15 cellular contexts compared by ENCODE assay signal in the genomic region with DNA sequence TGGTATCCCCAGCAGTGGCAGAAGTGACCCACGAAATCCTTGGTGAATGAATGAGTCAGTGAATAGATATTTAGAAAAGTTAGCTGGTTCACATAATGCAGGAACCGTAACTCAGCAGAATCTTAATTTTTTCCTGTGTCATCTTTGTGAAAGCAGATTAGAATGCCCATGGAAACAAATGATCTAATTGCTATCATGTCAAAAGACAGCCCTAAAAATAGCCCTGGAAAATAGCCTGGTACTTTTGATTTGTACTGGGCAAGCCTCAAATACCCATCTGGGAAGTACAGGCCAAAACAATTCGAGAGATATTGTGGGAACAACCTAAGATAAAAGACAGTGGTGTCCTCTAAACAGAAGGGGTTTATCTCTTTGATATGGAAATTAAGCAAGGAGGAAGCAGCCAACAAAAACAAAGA. TPM values are rescaled to one million over a fixed set of nuclear protein-coding genes. Genes with fewer than 3 reads are reported as not detected.
DNase-seq lines count a peak whose midpoint lies in the region; ATAC-seq and TF ChIP-seq lines count a peak whose summit lies in the region.
"Had no signal": no experiment of that assay in that cellular context is flagged by ENCODE, and none has a peak within 500 bp of the region (broad histone marks: within the 10 kb centered on the region; RNA-seq: fewer than 3 reads in every experiment).

No MANE protein-coding gene starts in this region.

- H3K4me3 Mint-ChIP-seq in endothelial cell (ENCODE audit: unreplicated experiment) = no peak overlapping the region
- no peak overlapping the region for H3K4me3 Mint-ChIP-seq in nephron progenitor cell
- H3K4me3 Mint-ChIP-seq: CD4-positive, alpha-beta T cell had no signal

- H3K79me2 ChIP-seq in parathyroid adenoma = no peaks in the 10 kb centered on the region

- no peak overlapping the region for H3K9ac ChIP-seq in adipocyte (ENCODE audit: low read length)
- no peak overlapping the region for H3K9ac ChIP-seq in parathyroid adenoma

- H3K27ac ChIP-seq in heart right ventricle (peak overlapping the region; percentile 46 to 88 (median 83)), parathyroid adenoma (no peak overlapping the region)
- H3K27ac ChIP-seq: esophagus muscularis mucosa, VCaP had no signal

- H3K4me3 ChIP-seq in adipocyte (ENCODE audit: low read length) (no peak overlapping the region), heart right ventricle (no peak overlapping the region), parathyroid adenoma (ENCODE audit: low read depth, low read length) (no peak overlapping the region)
- H3K4me3 ChIP-seq: esophagus muscularis mucosa had no signal

- TF ChIP-seq CTCF in heart right ventricle (IDR thresholded peaks at IDR 0.05) (no peak), parathyroid adenoma (IDR thresholded peaks at IDR 0.05) (no peak), endothelial cell (IDR thresholded peaks at IDR 0.05; ENCODE audit: unreplicated experiment) (no peak), nephron progenitor cell (IDR thresholded peaks at IDR 0.05) (no peak)

- H3K36me3 Mint-ChIP-seq in endothelial cell (ENCODE audit: low read depth, unreplicated experiment) (no peaks in the 10 kb centered on the region), nephron progenitor cell (ENCODE audit: low read depth) (no peaks in the 10 kb centered on the region)

- H3K9me3 ChIP-seq in adipocyte (ENCODE audit: control insufficient read depth, low read length) = no peaks in the 10 kb centered on the region
- no peaks in the 10 kb centered on the region for H3K9me3 ChIP-seq in heart right ventricle
- no peaks in the 10 kb centered on the region for H3K9me3 ChIP-seq in parathyroid adenoma (ENCODE audit: control insufficient read depth, low read length)
- H3K9me3 ChIP-seq: esophagus muscularis mucosa had no signal

- peaks cover 19% of the 10 kb centered on the region for H3K4me1 ChIP-seq in adipocyte (ENCODE audit: control insufficient read depth, insufficient read depth, low read length)
- H3K4me1 ChIP-seq in heart right ventricle = peaks cover 0 to 47% (median 7%) of the 10 kb centered on the region in 9 donors
- no peaks in the 10 kb centered on the region for H3K4me1 ChIP-seq in parathyroid adenoma

- peak overlapping the region; percentile 48 for H3K4me2 ChIP-seq in parathyroid adenoma (ENCODE audit: low read length)

- H3K4me1 Mint-ChIP-seq in endothelial cell (ENCODE audit: unreplicated experiment) (no peaks in the 10 kb centered on the region), nephron progenitor cell (no peaks in the 10 kb centered on the region)

- DNase-seq in GM04503 (ENCODE audit: low read depth) (peak; percentile 42), adipocyte (ENCODE audit: low read depth) (peak; percentile 61), heart right ventricle (peak in 1 of 2 donors; percentile 15), endothelial cell (ENCODE audit: low spot score) (no peak), nephron progenitor cell (no peak), OCI-M2 (lab: John Stamatoyannopoulos, UW; ENCODE audit: unreplicated experiment) (no peak)
- DNase-seq: activated T-cell treated with anti-CD3 and anti-CD28 coated beads, Interleukin-2, amount 50 U/mL, for 1 hour; CD4-positive, alpha-beta T cell; SIG-M5 had no signal

- H3K27ac Mint-ChIP-seq in endothelial cell (ENCODE audit: unreplicated experiment) (no peak overlapping the region), nephron progenitor cell (no peak overlapping the region)
- H3K27ac Mint-ChIP-seq: CD4-positive, alpha-beta T cell had no signal

- H3K27me3 ChIP-seq in adipocyte (replicated peaks; ENCODE audit: control insufficient read depth, insufficient read depth, low read length) (no peaks in the 10 kb centered on the region), heart right ventricle (no peaks in the 10 kb centered on the region), parathyroid adenoma (ENCODE audit: control insufficient read depth, insufficient read depth, low read length) (no peaks in the 10 kb centered on the region)
- H3K27me3 ChIP-seq: esophagus muscularis mucosa had no signal

- H3K27me3 Mint-ChIP-seq in endothelial cell (ENCODE audit: unreplicated experiment) = no peaks in the 10 kb centered on the region
- H3K27me3 Mint-ChIP-seq in nephron progenitor cell (ENCODE audit: low read depth, poor library complexity) = no peaks in the 10 kb centered on the region
- H3K27me3 Mint-ChIP-seq: CD4-positive, alpha-beta T cell had no signal

- ATAC-seq in heart right ventricle (peak; percentile 43 to 90 (median 80)), GM18868 (IDR thresholded peaks at IDR 0.05; ENCODE audit: unreplicated experiment) (no peak)

- intact Hi-C loops in heart right ventricle (cut with DNase I) = loop anchor here in 1 of 10 donors (2.0 kb wide), 1 partner anchor 21 kb away; the partner anchor contains the start of gene FYB2

- WGBS in heart right ventricle, 2 donors = 15 to 17% methylated on average over 3 of the region's 3 CpGs

- H2AFZ ChIP-seq in parathyroid adenoma = no peak overlapping the region

- H3K36me3 ChIP-seq in adipocyte (ENCODE audit: control insufficient read depth, insufficient read depth, low read length, severe bottlenecking) (no peaks in the 10 kb centered on the region), heart right ventricle (no peaks in the 10 kb centered on the region), parathyroid adenoma (ENCODE audit: control insufficient read depth, insufficient read depth, low read length) (no peaks in the 10 kb centered on the region)
- H3K36me3 ChIP-seq: esophagus muscularis mucosa had no signal

- H3K9me3 Mint-ChIP-seq in endothelial cell (ENCODE audit: unreplicated experiment) = no peaks in the 10 kb centered on the region
- no peaks in the 10 kb centered on the region for H3K9me3 Mint-ChIP-seq in nephron progenitor cell
- H3K9me3 Mint-ChIP-seq: CD4-positive, alpha-beta T cell had no signal

RNA-seq across cellular contexts. Expression of gene FYB2, which starts 21.1 kb away (rescaled TPM):
- total RNA-seq in heart right ventricle = 10 to 100 TPM in 5 of 10 donors, 1 to 10 TPM in 5; 8.0 to 17.4 (median 9.9) TPM
- polyA plus RNA-seq in heart right ventricle = 100 to 1,000 TPM in 1 of 2 donors, under 1 TPM in 1; 0.22 to 123 TPM
- total RNA-seq in endothelial cell (ENCODE audit: unreplicated experiment) = 0.18 TPM
- total RNA-seq: CD4-positive, alpha-beta T cell; esophagus muscularis mucosa; lung microvascular endothelial cell had no signal

RNA-seq across cellular contexts. Expression of gene C8A, which starts 56.5 kb away (rescaled TPM):
- total RNA-seq in heart right ventricle (under 1 TPM in 1 of 10 donors, not detected in 9; 0.09 TPM), endothelial cell (ENCODE audit: unreplicated experiment) (not detected)
- polyA plus RNA-seq in heart right ventricle = not detected
- total RNA-seq: CD4-positive, alpha-beta T cell; esophagus muscularis mucosa; lung microvascular endothelial cell; urinary bladder had no signal

Comparison
In these comparisons a context has a peak if more than half of its experiments do, and no peak if none do; other contexts are left out.
1. DNase-seq: peak in GM04503 (single experiment) and adipocyte (single experiment); none in endothelial cell (single experiment), nephron progenitor cell (single experiment) and OCI-M2 (single experiment).